Comparison of ENCODE assay signal across 8 cellular contexts in the genomic region with DNA sequence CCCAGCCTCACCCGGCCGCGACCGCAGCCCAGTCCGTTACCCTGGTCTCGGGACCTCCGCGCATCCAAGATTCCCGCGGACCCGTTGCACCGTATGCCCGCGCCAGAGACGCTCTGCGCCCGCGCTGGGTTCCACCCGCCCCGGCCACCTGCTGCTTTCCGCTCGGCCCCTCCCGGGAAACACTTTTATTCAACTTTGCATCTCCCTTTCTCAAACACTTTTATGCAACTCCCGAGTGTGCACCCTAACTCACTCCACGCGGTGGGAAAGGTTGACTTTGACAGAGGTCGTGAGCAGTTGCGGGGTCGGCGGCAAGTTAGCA. TPM values are rescaled to one million over a fixed set of nuclear protein-coding genes. Genes with fewer than 3 reads are reported as not detected.
DNase-seq lines count a peak whose midpoint lies in the region; ATAC-seq and TF ChIP-seq lines count a peak whose summit lies in the region.

A gene with protein sequence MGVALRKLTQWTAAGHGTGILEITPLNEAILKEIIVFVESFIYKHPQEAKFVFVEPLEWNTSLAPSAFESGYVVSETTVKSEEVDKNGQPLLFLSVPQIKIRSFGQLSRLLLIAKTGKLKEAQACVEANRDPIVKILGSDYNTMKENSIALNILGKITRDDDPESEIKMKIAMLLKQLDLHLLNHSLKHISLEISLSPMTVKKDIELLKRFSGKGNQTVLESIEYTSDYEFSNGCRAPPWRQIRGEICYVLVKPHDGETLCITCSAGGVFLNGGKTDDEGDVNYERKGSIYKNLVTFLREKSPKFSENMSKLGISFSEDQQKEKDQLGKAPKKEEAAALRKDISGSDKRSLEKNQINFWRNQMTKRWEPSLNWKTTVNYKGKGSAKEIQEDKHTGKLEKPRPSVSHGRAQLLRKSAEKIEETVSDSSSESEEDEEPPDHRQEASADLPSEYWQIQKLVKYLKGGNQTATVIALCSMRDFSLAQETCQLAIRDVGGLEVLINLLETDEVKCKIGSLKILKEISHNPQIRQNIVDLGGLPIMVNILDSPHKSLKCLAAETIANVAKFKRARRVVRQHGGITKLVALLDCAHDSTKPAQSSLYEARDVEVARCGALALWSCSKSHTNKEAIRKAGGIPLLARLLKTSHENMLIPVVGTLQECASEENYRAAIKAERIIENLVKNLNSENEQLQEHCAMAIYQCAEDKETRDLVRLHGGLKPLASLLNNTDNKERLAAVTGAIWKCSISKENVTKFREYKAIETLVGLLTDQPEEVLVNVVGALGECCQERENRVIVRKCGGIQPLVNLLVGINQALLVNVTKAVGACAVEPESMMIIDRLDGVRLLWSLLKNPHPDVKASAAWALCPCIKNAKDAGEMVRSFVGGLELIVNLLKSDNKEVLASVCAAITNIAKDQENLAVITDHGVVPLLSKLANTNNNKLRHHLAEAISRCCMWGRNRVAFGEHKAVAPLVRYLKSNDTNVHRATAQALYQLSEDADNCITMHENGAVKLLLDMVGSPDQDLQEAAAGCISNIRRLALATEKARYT (minus strand): TSS at position 126 of the 322 bp plus-strand sequence. CDS start 3,937 bp downstream, outside the sequence.

- DNase-seq in stimulated activated CD4-positive, alpha-beta T cell treated with anti-CD3 and anti-CD28 coated beads, Interleukin-12 subunit alpha, Interleukin-12 subunit beta, amount 100 ng/mL, for 4 hours = peak; percentile 18
- DNase-seq in stimulated activated CD4-positive, alpha-beta T cell treated with anti-CD3 and anti-CD28 coated beads, Interleukin-4, amount 100 ng/mL, for 24 hours = no peak
- DNase-seq in cardiac fibroblast (ENCODE audit: low read depth in 2 of 2) (no peak), aorta (no peak), NCI-H2029 (lab: John Stamatoyannopoulos, UW) (no peak), islet precursor cell (no peak)

- peak within 1 kb of the TSS; percentile 61 for H3K9ac ChIP-seq in mucosa of stomach (ENCODE audit: low read length)

- H3K27me3 ChIP-seq in mucosa of stomach (ENCODE audit: control insufficient read depth, insufficient read depth, low read length) (peaks cover 25% of the 10 kb centered on the region), aorta (ENCODE audit: control insufficient read depth in 1 of 2, insufficient read depth in 2 of 2, low read length in 1 of 2) (no peaks in the 10 kb centered on the region)

- intact Hi-C loops in aorta (cut with DNase I) = no loop called here

- H3K4me3 ChIP-seq in cardiac fibroblast (replicated peaks in 1 of 2; ENCODE audit: low read depth in 2 of 2, low read length in 2 of 2) = peak within 1 kb of the TSS; percentile 34 to 49
- H3K4me3 ChIP-seq in mucosa of stomach (ENCODE audit: low read length) = peak within 1 kb of the TSS; percentile 56
- H3K4me3 ChIP-seq in aorta (ENCODE audit: low read length in 2 of 2) = peak within 1 kb of the TSS; percentile 55 to 76

- TF ChIP-seq CTCF in cardiac fibroblast (IDR thresholded peaks at IDR 0.05; ENCODE audit: low read depth, low read length) = no peak

- H3K4me1 ChIP-seq in mucosa of stomach (ENCODE audit: control insufficient read depth, insufficient read depth, low read length) (peaks cover 4% of the 10 kb centered on the region), aorta (ENCODE audit: control insufficient read depth in 1 of 2, insufficient read depth in 2 of 2, low read length in 2 of 2) (no peaks in the 10 kb centered on the region)

- WGBS in aorta, 2 donors = 4% methylated on average over 30 of the region's 30 CpGs

- ATAC-seq in aorta (ENCODE audit: low FRiP score) = no peak
- ATAC-seq in GM21526 (IDR thresholded peaks at IDR 0.05; ENCODE audit: low FRiP score, unreplicated experiment) = no peak

- no peak within 1 kb of the TSS for H3K27ac ChIP-seq in aorta (ENCODE audit: low read depth in 1 of 2, low read length in 2 of 2)

- H3K36me3 ChIP-seq in mucosa of stomach (ENCODE audit: control insufficient read depth, insufficient read depth, low read length) (no peaks in the 10 kb centered on the region), aorta (ENCODE audit: control insufficient read depth in 1 of 2, insufficient read depth in 2 of 2, low read length in 1 of 2) (no peaks in the 10 kb centered on the region)

- H3K9me3 ChIP-seq in mucosa of stomach (ENCODE audit: control insufficient read depth, low read length) (no peaks in the 10 kb centered on the region), aorta (ENCODE audit: control insufficient read depth, low read length) (no peaks in the 10 kb centered on the region)

RNA-seq across cellular contexts. Expression of the gene that starts here (rescaled TPM):
- 1 to 10 TPM in 1 of 2 donors, under 1 TPM in 1; 0.71 to 1.3 TPM for total RNA-seq in aorta
- polyA plus RNA-seq in aorta = under 1 TPM in 1 of 2 donors, not detected in 1; 0.64 TPM
